Comparison of ENCODE assay signal across 15 cellular contexts in the genomic region with DNA sequence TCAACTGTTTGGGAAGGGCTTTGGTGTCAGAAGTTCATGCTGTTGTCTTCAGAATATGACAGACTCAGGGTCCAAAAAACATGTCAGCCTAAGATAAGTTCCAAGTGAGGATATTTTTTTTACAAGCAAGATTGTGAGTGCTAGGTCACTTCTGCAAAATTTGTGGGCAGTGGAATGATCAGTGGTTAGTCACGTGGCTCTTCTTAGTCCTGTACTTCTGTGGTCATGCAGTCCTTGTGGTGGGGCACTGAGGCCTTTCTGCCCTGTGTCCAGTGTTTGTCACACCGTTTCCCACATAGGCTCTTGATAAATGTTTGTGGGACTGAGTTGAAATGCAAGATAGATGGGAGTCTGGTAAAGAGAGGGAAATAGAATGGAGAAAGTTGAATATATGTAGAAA. TPM values are rescaled to one million over a fixed set of nuclear protein-coding genes. Genes with fewer than 3 reads are reported as not detected.
DNase-seq lines count a peak whose midpoint lies in the region; ATAC-seq, FAIRE-seq and TF ChIP-seq lines count a peak whose summit lies in the region.
"Had no signal": no experiment of that assay in that cellular context is flagged by ENCODE, and none has a peak within 500 bp of the region (broad histone marks: within the 10 kb centered on the region; RNA-seq: fewer than 3 reads in every experiment).

No MANE protein-coding gene starts in this region.

- peak overlapping the region in 1 of 9 donors; percentile 56 for H3K27ac Mint-ChIP-seq in naive thymus-derived CD4-positive, alpha-beta T cell
- H3K27ac Mint-ChIP-seq: activated B cell treated with CpG ODN at 0.5 μM for 24 hours had no signal

- TF ChIP-seq POLR2A in NB4 (IDR thresholded peaks at IDR 0.05; ENCODE audit: extremely low read depth, insufficient read length), result no peak
- TF ChIP-seq POLR2A in GM12878 (IDR thresholded peaks at IDR 0.05; ENCODE audit: low read depth, low read length), result no peak

- RAD21 ChIA-PET in GM12878 (lab: Charles Lee; ENCODE audit: unreplicated experiment), result interaction anchor here (2.2 kb wide), 1 partner anchor 32 kb away, joined by 8 read pairs; no protein-coding TSS in a partner anchor

- peaks cover 4 to 25% (median 20%) of the 10 kb centered on the region in 5 donors for H3K27me3 Mint-ChIP-seq in naive thymus-derived CD4-positive, alpha-beta T cell

- H3K27ac ChIP-seq in GM12878 (ENCODE audit: control insufficient read depth, insufficient read depth), result peak overlapping the region; percentile 46
- no peak overlapping the region for H3K27ac ChIP-seq in naive thymus-derived CD4-positive, alpha-beta T cell (ENCODE audit: low read depth, low read length)

- no peak for TF ChIP-seq RAD21 in GM12878 (IDR thresholded peaks at IDR 0.05; ENCODE audit: insufficient read depth, low read depth, low read length)

- POLR2A ChIA-PET in GM12878 (lab: Charles Lee), result no interaction called here
- POLR2A ChIA-PET in naive thymus-derived CD4-positive, alpha-beta T cell (lab: Charles Lee), result no interaction called here

- peak overlapping the region; percentile 74 for H3K4me2 ChIP-seq in GM12878 (ENCODE audit: control insufficient read depth, insufficient read depth)

- H3K36me3 Mint-ChIP-seq in naive thymus-derived CD4-positive, alpha-beta T cell, result peaks cover 0 to 24% (median 14%) of the 10 kb centered on the region in 5 donors

- H3K9ac ChIP-seq in GM12878 (ENCODE audit: control insufficient read depth, insufficient read depth, low read length), result peak overlapping the region; percentile 26; the same call in 1 of the 2 replicates

- H2AFZ ChIP-seq in GM12878 (ENCODE audit: control insufficient read depth, low read depth, low read length), result no peak overlapping the region

- no peak overlapping the region for H3K4me3 Mint-ChIP-seq in naive thymus-derived CD4-positive, alpha-beta T cell
- H3K4me3 Mint-ChIP-seq: activated B cell treated with CpG ODN at 0.5 μM for 24 hours; effector memory CD8-positive, alpha-beta T cell had no signal

- H3K9me3 Mint-ChIP-seq in naive thymus-derived CD4-positive, alpha-beta T cell, result no peaks in the 10 kb centered on the region
- H3K9me3 Mint-ChIP-seq: activated B cell treated with CpG ODN at 0.5 μM for 24 hours; effector memory CD8-positive, alpha-beta T cell had no signal

- peak; percentile 37 for ATAC-seq in GM12878
- ATAC-seq in naive thymus-derived CD4-positive, alpha-beta T cell, result peak; percentile 54
- ATAC-seq: effector memory CD8-positive, alpha-beta T cell had no signal

- intact Hi-C loops in GM12878 (cut with micrococcal nuclease; ENCODE audit: unreplicated experiment), result no loop called here
- intact Hi-C loops in naive thymus-derived CD4-positive, alpha-beta T cell (cut with micrococcal nuclease), result no loop called here

- no TSS peak for BruUV-seq in GM12878 (replicated peaks; lab: Mats Ljungman, UMichigan)

- CTCF ChIA-PET in GM12878 (lab: Yijun Ruan, JAX), result interaction anchor here (1.1 kb wide), 1 partner anchor 23 kb away, joined by 3 read pairs; no protein-coding TSS in a partner anchor
- CTCF ChIA-PET in naive thymus-derived CD4-positive, alpha-beta T cell (lab: Charles Lee), result no interaction called here

- H3K9me3 ChIP-seq in GM12878 (replicated peaks; ENCODE audit: control insufficient read depth, insufficient read depth, low read length), result no peaks in the 10 kb centered on the region
- no peaks in the 10 kb centered on the region for H3K9me3 ChIP-seq in naive thymus-derived CD4-positive, alpha-beta T cell (ENCODE audit: control insufficient read depth in 2 of 3, low read length in 3 of 3)
- H3K9me3 ChIP-seq: HAP-1 had no signal

- TF ChIP-seq EP300 in GM12878 (IDR thresholded peaks at IDR 0.05; ENCODE audit: borderline replicate concordance in 1 of 2, control insufficient read depth in 1 of 2, low read depth in 2 of 2, low read length in 2 of 2), result peak in 1 of 2 experiments; percentile 37; a peak in 1 of 4 replicates

- no peak for FAIRE-seq in GM12878 (lab: Jason Lieb, UNC)

- H3K36me3 ChIP-seq in GM12878 (ENCODE audit: control insufficient read depth in 2 of 2, insufficient read depth in 2 of 2, low read length in 1 of 2), result no peaks in the 10 kb centered on the region
- H3K36me3 ChIP-seq in naive thymus-derived CD4-positive, alpha-beta T cell (ENCODE audit: control insufficient read depth in 2 of 3, insufficient read depth in 3 of 3, low read length in 3 of 3), result no peaks in the 10 kb centered on the region
- H3K36me3 ChIP-seq: HAP-1 had no signal

- H3K79me2 ChIP-seq in GM12878 (ENCODE audit: control insufficient read depth, insufficient read depth, low read length), result peaks cover 95% of the 10 kb centered on the region

- H3K4me3 ChIP-seq in NB4 (ENCODE audit: low read depth, low read length) (no peak overlapping the region), GM12878 (peak overlapping the region; percentile 90; the same call in 1 of the 2 replicates)
- no peak overlapping the region for H3K4me3 ChIP-seq in naive thymus-derived CD4-positive, alpha-beta T cell (ENCODE audit: low read length)
- H3K4me3 ChIP-seq: HAP-1, lung had no signal

- SMC1A ChIA-PET in GM12878 (lab: Charles Lee; ENCODE audit: uncharacterized antibody, unreplicated experiment), result interaction anchor here (0.9 to 6.4 kb wide), 6 partner anchors 14 to 105 kb away, joined by 3 to 42 read pairs (median 6); no protein-coding TSS in a partner anchor

- in situ Hi-C loops in GM12878 (cut with MboI) (no loop called here), G401 (cut with HindIII; ENCODE audit: low sequenced_read_pairs) (no loop called here)

- H4K20me1 ChIP-seq in GM12878 (ENCODE audit: control insufficient read depth, insufficient read depth), result no peaks in the 10 kb centered on the region

- TF ChIP-seq CTCF in NB4 (IDR thresholded peaks at IDR 0.05; ENCODE audit: low read depth, low read length), result no peak
- no peak for TF ChIP-seq CTCF in GM12878 (IDR thresholded peaks at IDR 0.05 in 2 of 3, conservative IDR thresholded peaks at IDR 0.05 in 1 of 3; ENCODE audit: control insufficient read depth in 2 of 3, extremely low read depth in 1 of 3, insufficient read depth in 1 of 3, low read depth in 3 of 3, low read length in 3 of 3)

- 32% methylated on average over 2 of the region's 2 CpGs for WGBS in GM12878 (ENCODE audit: insufficient coverage, insufficient replicate concordance, low lambda C conversion rate, missing lambda C conversion rate)

- peaks cover 27% of the 10 kb centered on the region; the same call in 1 of the 2 replicates for H3K4me1 ChIP-seq in GM12878 (ENCODE audit: control insufficient read depth, insufficient read depth, low read length)
- peaks cover 0 to 5% of the 10 kb centered on the region in 2 donors for H3K4me1 ChIP-seq in naive thymus-derived CD4-positive, alpha-beta T cell (ENCODE audit: control insufficient read depth in 2 of 2, insufficient read depth in 2 of 2, low read length in 2 of 2)

- peaks cover 10 to 24% (median 16%) of the 10 kb centered on the region in 7 donors for H3K4me1 Mint-ChIP-seq in naive thymus-derived CD4-positive, alpha-beta T cell

- DNase-seq in CD1c-positive myeloid dendritic cell (ENCODE audit: extremely low spot score) (peak; percentile 67), NB4 (ENCODE audit: low read depth) (peak; percentile 38), GM12878 (ENCODE audit: low read depth, low spot score) (peak; percentile 40), germinal center (ENCODE audit: low spot score) (no peak), G401 (ENCODE audit: low spot score) (no peak), NCI-H1417 treated with DMSO at 0.1 percent for 48 hours (lab: John Stamatoyannopoulos, UW) (no peak)
- no peak for DNase-seq in naive thymus-derived CD4-positive, alpha-beta T cell
- no peak for DNase-seq in activated CD4-positive, alpha-beta T cell treated with anti-CD3 and anti-CD28 coated beads, Interleukin-2, amount 50 U/mL, for 48 hours
- DNase-seq: activated B cell treated with CpG ODN at 0.5 μM for 24 hours; effector memory CD8-positive, alpha-beta T cell; NCI-H1930; NCI-H748 treated with DMSO at 0.1 percent for 48 hours; occipital lobe had no signal

- H3K27me3 ChIP-seq in GM12878 (replicated peaks in 1 of 2; ENCODE audit: control insufficient read depth in 2 of 2, insufficient read depth in 2 of 2, low read length in 1 of 2), result no peaks in the 10 kb centered on the region
- H3K27me3 ChIP-seq in naive thymus-derived CD4-positive, alpha-beta T cell (ENCODE audit: control insufficient read depth in 2 of 2, insufficient read depth in 2 of 2, low read length in 2 of 2), result no peaks in the 10 kb centered on the region

TF ChIP-seq in GM12878, 131 proteins besides CTCF, POLR2A, EP300 and RAD21 (continues in another document):
- TF ChIP-seq SMC3 (IDR thresholded peaks at IDR 0.05; ENCODE audit: borderline replicate concordance, low read length) (no peak), RB1 (IDR thresholded peaks at IDR 0.05; ENCODE audit: borderline replicate concordance) (no peak)

RNA-seq across cellular contexts. Expression of gene RGL1, which starts 5.3 kb away (rescaled TPM):
- total RNA-seq in GM12878 (2013; cell fraction: nucleolus; rRNA removed), result 21.2 and 22.8 TPM in 2 replicates
- total RNA-seq in GM12878 (2014; rRNA removed), result 19.0 and 20.1 TPM in 2 replicates
- total RNA-seq in GM12878 (2014; rRNA removed; fragmentation: Illumina TruSeq; extraction: Trizol), result 19.9 and 20.7 TPM in 2 replicates
- total RNA-seq in GM12878 (2021), result 18.6 and 20.6 TPM in 2 replicates
- 7.7 TPM for polyA plus RNA-seq in GM12878 (2011; ENCODE audit: low read depth)
- polyA plus RNA-seq in GM12878 (2011; rRNA removed), result 15.6 and 15.7 TPM in 2 replicates
- 10.2 and 10.8 TPM in 2 replicates for polyA plus RNA-seq in GM12878 (2011; cell fraction: cytosol; rRNA removed)
- 20.3 and 21.1 TPM in 2 replicates for polyA plus RNA-seq in GM12878 (2011; cell fraction: nucleus; rRNA removed)
- 8.2 and 10.7 TPM in 2 replicates for polyA plus RNA-seq in GM12878 (2012)
- polyA plus RNA-seq in GM12878 (2014; fragmentation: Illumina TruSeq; extraction: Trizol), result 25.0 and 28.4 TPM in 2 replicates
- 1 to 10 TPM; 8.1 to 9.4 TPM for polyA plus RNA-seq in GM12878 (2014; fragmentation: Nextera tagmentation; extraction: Ambion mirVana)
- 15.8 and 17.9 TPM in 2 replicates for polyA plus RNA-seq in GM12878 (2014; rRNA removed)
- 10 to 100 TPM; 19.0 to 20.9 TPM for polyA plus RNA-seq in GM12878 (2016; fragmentation: Nextera tagmentation; extraction: Ambion mirVana)
- 17.5 and 18.9 TPM in 2 replicates for polyA minus RNA-seq in GM12878 (2011; rRNA and poly(A)+ RNA removed)
- polyA minus RNA-seq in GM12878 (2011; cell fraction: cytosol; rRNA and poly(A)+ RNA removed), result 3.3 and 5.4 TPM in 2 replicates
- polyA minus RNA-seq in GM12878 (2011; cell fraction: nucleus; rRNA and poly(A)+ RNA removed), result 16.0 and 26.8 TPM in 2 replicates
- 1 to 10 TPM in 4 of 5 experiments, under 1 TPM in 1; 0.98 to 6.2 (median 4.0) TPM for total RNA-seq in naive thymus-derived CD4-positive, alpha-beta T cell
- polyA plus RNA-seq in naive thymus-derived CD4-positive, alpha-beta T cell, result 1 to 10 TPM in 1 of 2 donors, under 1 TPM in 1; 0.90 to 2.6 TPM
- 3.4 and 3.7 TPM in 2 replicates for total RNA-seq in G401 (2014; rRNA removed; shearing (Covaris generic))

Comparison
In these comparisons a context has a peak if more than half of its experiments do, and no peak if none do; other contexts are left out.
1. DNase-seq: peak in CD1c-positive myeloid dendritic cell (single experiment), NB4 (single experiment) and GM12878 (single experiment); none in naive thymus-derived CD4-positive, alpha-beta T cell (0 of 9), germinal center (single experiment), activated CD4-positive, alpha-beta T cell treated with anti-CD3 and anti-CD28 coated beads, Interleukin-2, amount 50 U/mL, for 48 hours (0 of 2), G401 (single experiment) and NCI-H1417 treated with DMSO at 0.1 percent for 48 hours (single experiment).